Comparison of ENCODE assay signal across 1 cellular context in the genomic region with DNA sequence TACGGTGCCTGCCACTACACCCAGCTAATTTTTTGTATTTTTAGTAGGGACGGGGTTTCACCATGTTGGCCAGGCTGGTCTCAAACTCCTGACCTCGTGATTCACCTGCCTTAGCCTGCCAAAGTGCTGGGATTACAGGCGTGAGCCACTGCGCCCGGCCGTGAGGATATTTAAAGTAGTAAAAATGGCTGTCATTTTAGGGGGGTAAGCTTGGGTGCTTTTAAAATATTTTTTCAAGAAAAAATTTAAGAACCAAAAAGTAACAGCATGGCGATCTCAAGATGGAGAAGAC.
A peak's percentile ranks its signal among the peaks of the same experiment; 100 is the strongest.
TF ChIP-seq lines count a peak whose summit lies in the region.
"Not testable (repeated sequence)": the region's sequence is repeated elsewhere in the genome, so short reads cannot be mapped to it uniquely, and the experiment has no call there.

No MANE protein-coding gene starts in this region.

TF ChIP-seq in K562, 482 proteins besides CTCF, POLR2A, EP300 and RAD21:
- peak; percentile 14; the same call in 1 of the 2 replicates for TF ChIP-seq CBX1 (IDR thresholded peaks at IDR 0.05; ENCODE audit: low read depth)
- TF ChIP-seq, protein P1, sequence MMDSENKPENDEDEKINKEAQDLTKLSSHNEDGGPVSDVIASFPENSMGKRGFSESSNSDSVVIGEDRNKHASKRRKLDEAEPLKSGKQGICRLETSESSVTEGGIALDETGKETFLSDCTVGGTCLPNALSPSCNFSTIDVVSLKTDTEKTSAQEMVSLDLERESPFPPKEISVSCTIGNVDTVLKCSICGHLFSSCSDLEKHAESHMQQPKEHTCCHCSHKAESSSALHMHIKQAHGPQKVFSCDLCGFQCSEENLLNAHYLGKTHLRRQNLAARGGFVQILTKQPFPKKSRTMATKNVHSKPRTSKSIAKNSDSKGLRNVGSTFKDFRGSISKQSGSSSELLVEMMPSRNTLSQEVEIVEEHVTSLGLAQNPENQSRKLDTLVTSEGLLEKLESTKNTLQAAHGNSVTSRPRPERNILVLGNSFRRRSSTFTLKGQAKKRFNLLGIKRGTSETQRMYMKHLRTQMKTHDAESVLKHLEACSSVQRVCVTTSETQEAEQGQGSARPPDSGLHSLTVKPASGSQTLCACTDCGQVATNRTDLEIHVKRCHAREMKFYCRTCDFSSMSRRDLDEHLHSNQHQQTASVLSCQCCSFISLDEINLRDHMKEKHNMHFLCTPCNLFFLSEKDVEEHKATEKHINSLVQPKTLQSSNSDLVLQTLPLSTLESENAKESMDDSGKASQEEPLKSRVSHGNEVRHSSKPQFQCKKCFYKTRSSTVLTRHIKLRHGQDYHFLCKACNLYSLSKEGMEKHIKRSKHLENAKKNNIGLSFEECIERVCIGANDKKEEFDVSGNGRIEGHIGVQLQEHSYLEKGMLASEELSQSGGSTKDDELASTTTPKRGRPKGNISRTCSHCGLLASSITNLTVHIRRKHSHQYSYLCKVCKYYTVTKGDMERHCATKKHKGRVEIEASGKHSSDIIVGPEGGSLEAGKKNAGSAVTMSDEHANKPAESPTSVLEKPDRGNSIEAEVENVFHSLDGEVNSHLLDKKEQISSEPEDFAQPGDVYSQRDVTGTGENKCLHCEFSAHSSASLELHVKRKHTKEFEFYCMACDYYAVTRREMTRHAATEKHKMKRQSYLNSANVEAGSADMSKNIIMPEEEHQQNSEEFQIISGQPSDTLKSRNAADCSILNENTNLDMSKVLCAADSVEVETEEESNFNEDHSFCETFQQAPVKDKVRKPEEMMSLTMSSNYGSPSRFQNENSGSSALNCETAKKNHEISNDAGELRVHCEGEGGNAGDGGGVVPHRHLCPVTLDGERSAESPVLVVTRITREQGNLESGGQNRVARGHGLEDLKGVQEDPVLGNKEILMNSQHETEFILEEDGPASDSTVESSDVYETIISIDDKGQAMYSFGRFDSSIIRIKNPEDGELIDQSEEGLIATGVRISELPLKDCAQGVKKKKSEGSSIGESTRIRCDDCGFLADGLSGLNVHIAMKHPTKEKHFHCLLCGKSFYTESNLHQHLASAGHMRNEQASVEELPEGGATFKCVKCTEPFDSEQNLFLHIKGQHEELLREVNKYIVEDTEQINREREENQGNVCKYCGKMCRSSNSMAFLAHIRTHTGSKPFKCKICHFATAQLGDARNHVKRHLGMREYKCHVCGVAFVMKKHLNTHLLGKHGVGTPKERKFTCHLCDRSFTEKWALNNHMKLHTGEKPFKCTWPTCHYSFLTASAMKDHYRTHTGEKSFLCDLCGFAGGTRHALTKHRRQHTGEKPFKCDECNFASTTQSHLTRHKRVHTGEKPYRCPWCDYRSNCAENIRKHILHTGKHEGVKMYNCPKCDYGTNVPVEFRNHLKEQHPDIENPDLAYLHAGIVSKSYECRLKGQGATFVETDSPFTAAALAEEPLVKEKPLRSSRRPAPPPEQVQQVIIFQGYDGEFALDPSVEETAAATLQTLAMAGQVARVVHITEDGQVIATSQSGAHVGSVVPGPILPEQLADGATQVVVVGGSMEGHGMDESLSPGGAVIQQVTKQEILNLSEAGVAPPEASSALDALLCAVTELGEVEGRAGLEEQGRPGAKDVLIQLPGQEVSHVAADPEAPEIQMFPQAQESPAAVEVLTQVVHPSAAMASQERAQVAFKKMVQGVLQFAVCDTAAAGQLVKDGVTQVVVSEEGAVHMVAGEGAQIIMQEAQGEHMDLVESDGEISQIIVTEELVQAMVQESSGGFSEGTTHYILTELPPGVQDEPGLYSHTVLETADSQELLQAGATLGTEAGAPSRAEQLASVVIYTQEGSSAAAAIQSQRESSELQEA (IDR thresholded peaks at IDR 0.05; ENCODE audit: low read depth): 0 out of 2 replicates have a peak, but pooled peaks have one; percentile 1
- peak; percentile 4; the same call in 1 of the 2 replicates for TF ChIP-seq PHB2 (IDR thresholded peaks at IDR 0.05; ENCODE audit: low read depth)
- peak; percentile 1 for TF ChIP-seq BRD9 (IDR thresholded peaks at IDR 0.05; ENCODE audit: low read depth, partially characterized antibody)
- 0 out of 2 replicates have a peak, but pooled peaks have one; percentile 20 for TF ChIP-seq SMARCA4 (IDR thresholded peaks at IDR 0.05)
- 0 out of 2 replicates have a peak, but pooled peaks have one; percentile 35 for TF ChIP-seq MECOM (CRISPR knock-in tag; IDR thresholded peaks at IDR 0.05)
- TF ChIP-seq, protein P2, sequence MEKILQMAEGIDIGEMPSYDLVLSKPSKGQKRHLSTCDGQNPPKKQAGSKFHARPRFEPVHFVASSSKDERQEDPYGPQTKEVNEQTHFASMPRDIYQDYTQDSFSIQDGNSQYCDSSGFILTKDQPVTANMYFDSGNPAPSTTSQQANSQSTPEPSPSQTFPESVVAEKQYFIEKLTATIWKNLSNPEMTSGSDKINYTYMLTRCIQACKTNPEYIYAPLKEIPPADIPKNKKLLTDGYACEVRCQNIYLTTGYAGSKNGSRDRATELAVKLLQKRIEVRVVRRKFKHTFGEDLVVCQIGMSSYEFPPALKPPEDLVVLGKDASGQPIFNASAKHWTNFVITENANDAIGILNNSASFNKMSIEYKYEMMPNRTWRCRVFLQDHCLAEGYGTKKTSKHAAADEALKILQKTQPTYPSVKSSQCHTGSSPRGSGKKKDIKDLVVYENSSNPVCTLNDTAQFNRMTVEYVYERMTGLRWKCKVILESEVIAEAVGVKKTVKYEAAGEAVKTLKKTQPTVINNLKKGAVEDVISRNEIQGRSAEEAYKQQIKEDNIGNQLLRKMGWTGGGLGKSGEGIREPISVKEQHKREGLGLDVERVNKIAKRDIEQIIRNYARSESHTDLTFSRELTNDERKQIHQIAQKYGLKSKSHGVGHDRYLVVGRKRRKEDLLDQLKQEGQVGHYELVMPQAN (IDR thresholded peaks at IDR 0.05; ENCODE audit: borderline replicate concordance): 0 out of 2 replicates have a peak, but pooled peaks have one; percentile 12
- peak; percentile 73; the same call in 1 of the 2 replicates for TF ChIP-seq HDGF (IDR thresholded peaks at IDR 0.05)
- TF ChIP-seq ZNF740 (CRISPR knock-in tag; IDR thresholded peaks at IDR 0.05): not testable (repeated sequence)
- TF ChIP-seq ZNF740 (tag; IDR thresholded peaks at IDR 0.05): 0 out of 4 replicates have a peak, but pooled peaks of 1 of the 2 experiments have one; percentile 35
- TF ChIP-seq SMARCE1 (IDR thresholded peaks at IDR 0.05): 0 out of 2 replicates have a peak, but pooled peaks have one; percentile 57
- 0 out of 4 replicates have a peak, but pooled peaks of 1 of the 2 experiments have one; percentile 43 for TF ChIP-seq KDM1A (IDR thresholded peaks at IDR 0.05)
- 0 out of 2 replicates have a peak, but pooled peaks have one; percentile 29 for TF ChIP-seq DPF2 (IDR thresholded peaks at IDR 0.05)
